Comparison of ENCODE assay signal across 22 cellular contexts in genomic region chr4:16827045-16827444, GRCh38.
DNase-seq lines count a peak whose midpoint lies in the region; ATAC-seq and TF ChIP-seq lines count a peak whose summit lies in the region.
"Had no signal": no experiment of that assay in that cellular context is flagged by ENCODE, and none has a peak within 500 bp of the region (broad histone marks: within the 10 kb centered on the region; RNA-seq: fewer than 3 reads in every experiment).

No MANE protein-coding gene starts in this region.

- H2BK12ac ChIP-seq in mesenchymal stem cell (ENCODE audit: low read length in 2 of 2) = no peak overlapping the region

- no peak overlapping the region for H2AFZ ChIP-seq in mesenchymal stem cell (ENCODE audit: low read depth, low read length)

- H3K4me3 ChIP-seq in heart left ventricle (peak overlapping the region in 1 of 12 donors; percentile 8), dorsolateral prefrontal cortex (no peak overlapping the region), mesenchymal stem cell (ENCODE audit: insufficient read depth in 1 of 2, low read depth in 1 of 2, low read length in 2 of 2) (no peak overlapping the region), uterus (no peak overlapping the region), A673 (ENCODE audit: low read depth, low read length, poor library complexity, severe bottlenecking) (no peak overlapping the region), transverse colon (no peak overlapping the region)
- H3K4me3 ChIP-seq: SK-N-MC had no signal

- H2BK120ac ChIP-seq in mesenchymal stem cell (ENCODE audit: low read depth, low read length) = no peak overlapping the region

- 21 to 29% (median 22%) methylated on average over 4 of the region's 4 CpGs for WGBS in heart left ventricle, 4 donors
- 48% methylated on average over 3 of the region's 4 CpGs for WGBS in mesenchymal stem cell
- 52 to 79% methylated on average over 1 to 4 of the region's 4 CpGs for WGBS in transverse colon (ENCODE audit: low coverage in 1 of 2), 2 donors

- CTCF ChIA-PET in A673 (lab: Charles Lee) = no interaction called here

- H3K4ac ChIP-seq in mesenchymal stem cell (ENCODE audit: low read depth in 1 of 2, low read length in 2 of 2) = no peak overlapping the region

- no peak overlapping the region for H2BK15ac ChIP-seq in mesenchymal stem cell (ENCODE audit: low read depth, poor library complexity, severe bottlenecking)

- DNase-seq in heart left ventricle = no peak
- DNase-seq in left ventricle myocardium superior = no peak
- DNase-seq in dorsolateral prefrontal cortex = peak in 1 of 10 donors; percentile 33
- no peak for DNase-seq in mesenchymal stem cell
- DNase-seq in uterus = no peak
- no peak for DNase-seq in NOMO-1 (lab: John Stamatoyannopoulos, UW; ENCODE audit: unreplicated experiment in 2 of 2)
- no peak for DNase-seq in A673 (ENCODE audit: low spot score)
- no peak for DNase-seq in transverse colon
- DNase-seq: Calu3; CD4-positive, alpha-beta T cell; HCEC 1CT; KG1; NCI-H1417 treated with DMSO at 0.1 percent for 48 hours; NCI-H2029; NCI-H2171; NCI-H82 had no signal

- H3K23ac ChIP-seq in mesenchymal stem cell (ENCODE audit: low read length in 2 of 2) = no peak overlapping the region

- H3K79me1 ChIP-seq in mesenchymal stem cell (replicated peaks; ENCODE audit: low read length, poor library complexity, severe bottlenecking) = no peaks in the 10 kb centered on the region

- no peak overlapping the region for H3K18ac ChIP-seq in mesenchymal stem cell (ENCODE audit: low read depth in 1 of 2, low read length in 2 of 2)

- no peaks in the 10 kb centered on the region for H3K9me3 ChIP-seq in heart left ventricle
- no peaks in the 10 kb centered on the region for H3K9me3 ChIP-seq in mesenchymal stem cell (ENCODE audit: control insufficient read depth, low read length)
- no peaks in the 10 kb centered on the region for H3K9me3 ChIP-seq in uterus
- H3K9me3 ChIP-seq in A673 (ENCODE audit: low read depth, low read length, poor library complexity, severe bottlenecking) = no peaks in the 10 kb centered on the region
- no peaks in the 10 kb centered on the region for H3K9me3 ChIP-seq in transverse colon
- H3K9me3 ChIP-seq: BE2C had no signal

- peak overlapping the region; percentile 9 for H3K9ac ChIP-seq in mesenchymal stem cell (ENCODE audit: low read length)

- H3K27ac ChIP-seq in heart left ventricle (peak overlapping the region in 11 of 12 donors; percentile 26 to 75 (median 55)), dorsolateral prefrontal cortex (peak overlapping the region in 52 of 59 donors; percentile 3 to 86 (median 55)), mesenchymal stem cell (ENCODE audit: low read length, poor library complexity, severe bottlenecking) (no peak overlapping the region), uterus (peak overlapping the region; percentile 61 to 64), A673 (ENCODE audit: low read depth, low read length, poor library complexity, severe bottlenecking) (no peak overlapping the region), transverse colon (no peak overlapping the region)
- H3K27ac ChIP-seq: 22Rv1 had no signal

- no TSS peak for BruUV-seq in A673 (replicated peaks; lab: Mats Ljungman, UMichigan)

- H3K36me3 ChIP-seq in heart left ventricle (peaks cover 0 to 3% (median 0%) of the 10 kb centered on the region in 9 donors), mesenchymal stem cell (ENCODE audit: control insufficient read depth in 1 of 2, insufficient read depth in 2 of 2, low read depth in 1 of 2, low read length in 2 of 2) (peaks cover 0 to 19% of the 10 kb centered on the region in 2 experiments), uterus (no peaks in the 10 kb centered on the region), A673 (ENCODE audit: insufficient read depth, low read length, poor library complexity, severe bottlenecking) (no peaks in the 10 kb centered on the region), transverse colon (no peaks in the 10 kb centered on the region)
- H3K36me3 ChIP-seq: BE2C had no signal

- in situ Hi-C loops in transverse colon (cut with MboI; ENCODE audit: low pct_ligation_motif_present in 1 of 4, low pct_unique_long_range_greater_than_20kb in 1 of 4, low sequenced_read_pairs in 3 of 4) = no loop called here

- no peak overlapping the region for H4K91ac ChIP-seq in mesenchymal stem cell (ENCODE audit: low read length)

- H3K4me2 ChIP-seq in mesenchymal stem cell (ENCODE audit: low read length, poor library complexity, severe bottlenecking) = no peak overlapping the region

- H3K27me3 ChIP-seq in heart left ventricle (no peaks in the 10 kb centered on the region), dorsolateral prefrontal cortex (no peaks in the 10 kb centered on the region), mesenchymal stem cell (ENCODE audit: control insufficient read depth in 1 of 2, insufficient read depth in 1 of 2, low read length in 2 of 2) (no peaks in the 10 kb centered on the region), uterus (no peaks in the 10 kb centered on the region), A673 (replicated peaks; ENCODE audit: insufficient read depth, low read depth, low read length, poor library complexity) (no peaks in the 10 kb centered on the region), transverse colon (no peaks in the 10 kb centered on the region)
- H3K27me3 ChIP-seq: BE2C had no signal

- no peak overlapping the region for H2AK5ac ChIP-seq in mesenchymal stem cell (ENCODE audit: low read length, severe bottlenecking)

- TF ChIP-seq EP300 in transverse colon (IDR thresholded peaks at IDR 0.05; ENCODE audit: low read depth) = no peak

- POLR2A ChIA-PET in A673 (lab: Charles Lee; ENCODE audit: low non-redundant PET) = interaction anchor here (0.6 kb wide), 1 partner anchor 1366 kb away, joined by 3 read pairs; no protein-coding TSS in a partner anchor

- peak in 1 of 4 donors; percentile 28 for ATAC-seq in heart left ventricle
- ATAC-seq in left ventricle myocardium superior = no peak
- ATAC-seq: HepG2, Panc1, Right ventricle myocardium inferior had no signal

- no peak overlapping the region for H2BK5ac ChIP-seq in mesenchymal stem cell (ENCODE audit: low read depth, low read length, poor library complexity, severe bottlenecking)

- intact Hi-C loops in heart left ventricle (cut with DNase I) = loop anchor here in 2 of 10 donors (5.0 to 10.0 kb wide), 2 partner anchors 68 to 70 kb away; partner anchors contain the start of gene LDB2 (in 2 of the 2)
- intact Hi-C loops in left ventricle myocardium superior (cut with micrococcal nuclease) = no loop called here
- intact Hi-C loops in dorsolateral prefrontal cortex (cut with DNase I) = no loop called here
- intact Hi-C loops in uterus (cut with DNase I; ENCODE audit: low total_unique reads) = no loop called here
- intact Hi-C loops in A673 (cut with micrococcal nuclease; ENCODE audit: unreplicated experiment) = no loop called here
- intact Hi-C loops in transverse colon (cut with DNase I; ENCODE audit: low total_unique reads) = loop anchor here (5.0 kb wide), 1 partner anchor 820 kb away; no protein-coding TSS in a partner anchor

- H4K8ac ChIP-seq in mesenchymal stem cell (ENCODE audit: low read length) = no peak overlapping the region

- TF ChIP-seq CTCF in heart left ventricle (IDR thresholded peaks at IDR 0.05) (no peak), dorsolateral prefrontal cortex (IDR thresholded peaks at IDR 0.05 in 54 of 56, conservative IDR thresholded peaks at IDR 0.05 in 2 of 56; ENCODE audit: low read depth in 1 of 56, partially characterized antibody in 56 of 56) (no peak), uterus (IDR thresholded peaks at IDR 0.05) (no peak), A673 (conservative IDR thresholded peaks at IDR 0.05; ENCODE audit: low read depth, low read length) (no peak), transverse colon (IDR thresholded peaks at IDR 0.05) (no peak)

- no peak for TF ChIP-seq POLR2A in heart left ventricle (IDR thresholded peaks at IDR 0.05)
- TF ChIP-seq POLR2A in uterus (IDR thresholded peaks at IDR 0.05) = no peak
- no peak for TF ChIP-seq POLR2A in transverse colon (IDR thresholded peaks at IDR 0.05)

- no peak overlapping the region for H3K14ac ChIP-seq in mesenchymal stem cell (ENCODE audit: low read length in 2 of 2)

- H3K4me1 ChIP-seq in heart left ventricle = peaks cover 0 to 24% (median 11%) of the 10 kb centered on the region in 12 donors
- no peaks in the 10 kb centered on the region for H3K4me1 ChIP-seq in mesenchymal stem cell (ENCODE audit: control insufficient read depth, insufficient read depth, low read depth, low read length)
- H3K4me1 ChIP-seq in uterus = no peaks in the 10 kb centered on the region
- H3K4me1 ChIP-seq in A673 (ENCODE audit: insufficient read depth, low read length, poor library complexity, severe bottlenecking) = peaks cover 19% of the 10 kb centered on the region
- no peaks in the 10 kb centered on the region for H3K4me1 ChIP-seq in transverse colon

Comparison
In these comparisons a context has a peak if more than half of its experiments do, and no peak if none do; other contexts are left out.
1. H3K27ac ChIP-seq: peak in heart left ventricle (11 of 12), dorsolateral prefrontal cortex (52 of 59) and uterus (2 of 2); none in mesenchymal stem cell (single experiment), A673 (single experiment) and transverse colon (0 of 4).